In genomic region chr12:46260153-46260912, GRCh38 we compare ENCODE assay signal across 11 cellular contexts. TPM values are rescaled to one million over a fixed set of nuclear protein-coding genes. Genes with fewer than 3 reads are reported as not detected.
DNase-seq lines count a peak whose midpoint lies in the region; ATAC-seq, FAIRE-seq and TF ChIP-seq lines count a peak whose summit lies in the region.
"Had no signal": no experiment of that assay in that cellular context is flagged by ENCODE, and none has a peak within 500 bp of the region (broad histone marks: within the 10 kb centered on the region; RNA-seq: fewer than 3 reads in every experiment).

No MANE protein-coding gene starts in this region.

- no peak overlapping the region for H2AFZ ChIP-seq in K562 (ENCODE audit: low read depth, low read length)

- H3K36me3 ChIP-seq in K562 (ENCODE audit: control insufficient read depth, insufficient read depth, low read length): peaks cover 38% of the 10 kb centered on the region
- H3K36me3 ChIP-seq: colonic mucosa had no signal

- 57% methylated on average over 5 of the region's 5 CpGs for WGBS in K562 (ENCODE audit: insufficient coverage, low coverage, missing lambda C conversion rate)

- peaks cover 99% of the 10 kb centered on the region for H3K79me2 ChIP-seq in K562 (ENCODE audit: control insufficient read depth, insufficient read depth, low read length)

- no peak for TF ChIP-seq POLR2A in K562 (conservative IDR thresholded peaks at IDR 0.05)

- peak; percentile 40 for FAIRE-seq in K562 (lab: Jason Lieb, UNC)

- in situ Hi-C loops in K562 (cut with MboI): no loop called here

- intact Hi-C loops in Right ventricle myocardium superior (cut with DNase I) (loop anchor here (10.0 kb wide), 1 partner anchor 46 kb away; no protein-coding TSS in a partner anchor), Right ventricle myocardium inferior (cut with DNase I) (no loop called here), K562 (cut with micrococcal nuclease) (loop anchor here (10.0 kb wide), 1 partner anchor 294 kb away; no protein-coding TSS in a partner anchor)

- H3K4me2 ChIP-seq in K562 (ENCODE audit: insufficient read depth, low read length): no peak overlapping the region; the same call in 1 of the 2 replicates

- H4K20me1 ChIP-seq in K562 (replicated peaks; ENCODE audit: control insufficient read depth, insufficient read depth, low read length): peaks cover 27% of the 10 kb centered on the region

- CTCF ChIA-PET in K562 (lab: Yijun Ruan, JAX; ENCODE audit: low intra/inter-chr PET ratio): no interaction called here

- no peak for TF ChIP-seq EP300 in K562 (IDR thresholded peaks at IDR 0.05; ENCODE audit: low read length)

- no peak for DNase-seq in Right ventricle myocardium superior
- no peak for DNase-seq in Right ventricle myocardium inferior (ENCODE audit: missing footprints)
- no peak for DNase-seq in K562 (ENCODE audit: extremely low read depth in 1 of 4, low spot score in 3 of 4)
- DNase-seq in islet precursor cell: peak; percentile 81
- DNase-seq in pons (ENCODE audit: low spot score): no peak
- DNase-seq in cortex of kidney (lab: John Stamatoyannopoulos, UW): no peak
- DNase-seq in stimulated activated CD4-positive, alpha-beta T cell treated with anti-CD3 and anti-CD28 coated beads, Interleukin-2, amount 100 ng/mL, for 48 hours: no peak
- DNase-seq in A172 (ENCODE audit: low spot score): no peak
- DNase-seq: AML-193, colonic mucosa, NCI-H187 had no signal

- BruUV-seq in K562 (replicated peaks; lab: Mats Ljungman, UMichigan): no TSS peak

- H3K27me3 ChIP-seq in K562 (ENCODE audit: control insufficient read depth in 2 of 2, insufficient read depth in 2 of 2, low read length in 2 of 2): no peaks in the 10 kb centered on the region
- H3K27me3 ChIP-seq: colonic mucosa had no signal

- H3K9ac ChIP-seq in K562 (ENCODE audit: insufficient read depth in 1 of 2, low read depth in 2 of 2, low read length in 2 of 2): no peak overlapping the region

- peaks cover 9 to 53% of the 10 kb centered on the region in 2 experiments; a peak in 4 of 5 replicates for H3K4me1 ChIP-seq in K562 (replicated peaks in 1 of 2; ENCODE audit: control insufficient read depth in 2 of 2, insufficient read depth in 2 of 2, low read length in 2 of 2)

- POLR2A ChIA-PET in K562 (lab: Yijun Ruan, JAX): interaction anchor here (0.6 to 1.0 kb wide), 2 partner anchors 9 to 192 kb away, joined by 3 to 6 read pairs; partner anchors contain the start of gene SLC38A1

- TF ChIP-seq RAD21 in K562 (CRISPR knock-in tag; conservative IDR thresholded peaks at IDR 0.05 in 1 of 2, IDR thresholded peaks at IDR 0.05 in 1 of 2): no peak

- no peak overlapping the region for H3K4me3 ChIP-seq in K562
- H3K4me3 ChIP-seq: colonic mucosa had no signal

- 0 out of 3 replicates have a peak overlapping the region, but pooled peaks have one; percentile 6 for H3K27ac ChIP-seq in K562 (ENCODE audit: extremely low read depth, low read depth, low read length)
- H3K27ac ChIP-seq: colonic mucosa had no signal

- ATAC-seq in Right ventricle myocardium superior (ENCODE audit: poor library complexity) (peak; percentile 16), Right ventricle myocardium inferior (no peak), K562 (no peak)

- peaks cover 4% of the 10 kb centered on the region for H3K9me1 ChIP-seq in K562 (ENCODE audit: control insufficient read depth, insufficient read depth, low read length)

- no peaks in the 10 kb centered on the region for H3K9me3 ChIP-seq in K562 (replicated peaks; ENCODE audit: control insufficient read depth, insufficient read depth, low read depth, low read length)
- H3K9me3 ChIP-seq: colonic mucosa had no signal

- no peak for TF ChIP-seq CTCF in K562 (IDR thresholded peaks at IDR 0.05 in 2 of 3, conservative IDR thresholded peaks at IDR 0.05 in 1 of 3; ENCODE audit: insufficient read depth in 2 of 3, low read depth in 1 of 3, low read length in 3 of 3)

TF ChIP-seq in K562, 482 proteins besides CTCF, POLR2A, EP300 and RAD21:
- TF ChIP-seq SMARCA5 (IDR thresholded peaks at IDR 0.05): 0 out of 2 replicates have a peak, but pooled peaks have one; percentile 9
- TF ChIP-seq CREB3L1 (IDR thresholded peaks at IDR 0.05; ENCODE audit: borderline replicate concordance, low read depth): no peak
- 0 out of 2 replicates have a peak, but pooled peaks have one; percentile 4 for TF ChIP-seq HDAC2 (IDR thresholded peaks at IDR 0.05)
- TF ChIP-seq ZNF280A (IDR thresholded peaks at IDR 0.05; ENCODE audit: low read depth, partially characterized antibody): no peak
- TF ChIP-seq NR2C1 (IDR thresholded peaks at IDR 0.05): 0 out of 2 replicates have a peak, but pooled peaks have one; percentile 3
- TF ChIP-seq NR2C1 (tag; IDR thresholded peaks at IDR 0.05): no peak
- no peak for TF ChIP-seq GTF3C2 (IDR thresholded peaks at IDR 0.05; ENCODE audit: borderline replicate concordance, extremely low read depth, insufficient read length)

RNA-seq across cellular contexts. Expression of gene SLC38A1, which starts 8.5 kb away (rescaled TPM):
- total RNA-seq in Right ventricle myocardium superior: 136 TPM
- 140 TPM for total RNA-seq in Right ventricle myocardium inferior
- 101 and 216 TPM in 2 replicates for total RNA-seq in K562 (2011; cell fraction: chromatin; rRNA removed; ENCODE audit: low replicate concordance)
- total RNA-seq in K562 (2011; cell fraction: nucleolus; rRNA removed): 66.2 and 82.1 TPM in 2 replicates
- 126 and 163 TPM in 2 replicates for total RNA-seq in K562 (2011; cell fraction: nucleoplasm; rRNA removed)
- 64.5 and 71.8 TPM in 2 replicates for total RNA-seq in K562 (2014; rRNA removed)
- 99.9 and 112 TPM in 2 replicates for total RNA-seq in K562 (2014; rRNA removed; fragmentation: Illumina TruSeq; extraction: Trizol)
- 79.7 and 88.7 TPM in 2 replicates for total RNA-seq in K562 (2015; rRNA removed; fragmentation: Illumina TruSeq; extraction: Trizol)
- 104 and 112 TPM in 2 replicates for total RNA-seq in K562 (2021)
- 32.4 and 54.4 TPM in 2 replicates for polyA plus RNA-seq in K562 (2011; rRNA removed)
- 14.0 and 24.2 TPM in 2 replicates for polyA plus RNA-seq in K562 (2011; cell fraction: cytosol; rRNA removed)
- 26.6 and 28.4 TPM in 2 replicates for polyA plus RNA-seq in K562 (2011; cell fraction: nucleus; rRNA removed)
- 62.7 and 87.2 TPM in 2 replicates for polyA plus RNA-seq in K562 (2012)
- 86.1 and 92.2 TPM in 2 replicates for polyA plus RNA-seq in K562 (2014; fragmentation: Illumina TruSeq; extraction: Trizol)
- polyA plus RNA-seq in K562 (2014; fragmentation: Nextera tagmentation; extraction: Ambion mirVana): 10 to 100 TPM; 51.9 to 75.0 TPM
- 54.7 and 56.9 TPM in 2 replicates for polyA plus RNA-seq in K562 (2014; rRNA removed)
- 117 and 153 TPM in 2 replicates for polyA minus RNA-seq in K562 (2011; rRNA and poly(A)+ RNA removed)
- polyA minus RNA-seq in K562 (2011; cell fraction: cytosol; rRNA and poly(A)+ RNA removed): 32.7 and 53.4 TPM in 2 replicates
- 39.6 and 49.0 TPM in 2 replicates for polyA minus RNA-seq in K562 (2011; cell fraction: nucleus; rRNA and poly(A)+ RNA removed)
- 89.2 and 91.2 TPM in 2 replicates for total RNA-seq in A172 (2014; rRNA removed; shearing (Covaris generic))
